ENCODE assay signal across 8 cellular contexts in the genomic region with DNA sequence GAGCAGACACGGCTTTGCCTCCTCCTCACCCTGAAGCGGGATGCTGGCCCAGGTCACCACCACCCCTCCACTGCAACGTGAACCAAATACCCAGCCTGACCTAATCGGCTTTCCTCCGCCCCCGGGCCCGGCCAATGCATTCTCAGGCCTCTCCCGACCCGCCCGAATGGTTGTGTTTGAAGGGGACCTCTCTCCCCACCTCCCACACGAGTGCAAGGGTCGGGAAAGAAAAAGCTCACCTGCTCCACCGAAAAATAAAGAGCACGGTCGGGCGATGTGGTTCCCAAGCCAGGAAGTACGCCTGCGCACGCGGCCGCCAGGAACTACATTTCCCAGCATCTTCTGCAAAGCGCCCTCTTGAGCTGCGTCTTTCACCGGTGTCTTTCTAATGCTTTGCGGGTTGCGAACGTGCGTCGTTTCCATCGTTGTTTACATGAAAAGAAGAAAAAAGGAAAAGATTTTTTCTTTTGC. TPM values are rescaled to one million over a fixed set of nuclear protein-coding genes. Genes with fewer than 3 reads are reported as not detected.
A peak's percentile ranks its signal among the peaks of the same experiment; 100 is the strongest.
DNase-seq lines count a peak whose midpoint lies in the region; ATAC-seq and TF ChIP-seq lines count a peak whose summit lies in the region.

A gene (minus strand): TSS at position 282 of the 471 bp plus-strand sequence.

- ATAC-seq in HG02870 (IDR thresholded peaks at IDR 0.05; ENCODE audit: unreplicated experiment) = no peak

- no peaks in the 10 kb centered on the region for H3K27me3 ChIP-seq in cardiac muscle cell

- H3K27ac ChIP-seq in cardiac muscle cell (no peak within 1 kb of the TSS), urinary bladder (ENCODE audit: low read depth) (no peak within 1 kb of the TSS)

- H3K4me3 ChIP-seq in cardiac muscle cell = peak within 1 kb of the TSS; percentile 42
- H3K4me3 ChIP-seq in urinary bladder (ENCODE audit: low read depth, low read length) = peak within 1 kb of the TSS; percentile 21

- H3K9me3 ChIP-seq in cardiac muscle cell (ENCODE audit: low read depth) = no peaks in the 10 kb centered on the region

- 2% methylated on average over 30 of the region's 30 CpGs for WGBS in urinary bladder

- H3K27me3 Mint-ChIP-seq in activated naive CD8-positive, alpha-beta T cell = peaks cover 17% of the 10 kb centered on the region
- H3K27me3 Mint-ChIP-seq in osteocyte (ENCODE audit: unreplicated experiment) = no peaks in the 10 kb centered on the region

- DNase-seq in DMS53 (lab: John Stamatoyannopoulos, UW) = peak; percentile 78
- DNase-seq in NCI-H2227 (lab: John Stamatoyannopoulos, UW; ENCODE audit: unreplicated experiment) = peak; percentile 83
- peak; percentile 76 to 86 for DNase-seq in cardiac muscle cell (ENCODE audit: low read depth in 1 of 2, low spot score in 1 of 2)
- no peak for DNase-seq in osteocyte (ENCODE audit: extremely low spot score, unreplicated experiment)
- no peak for DNase-seq in SW 1271 (lab: John Stamatoyannopoulos, UW)

- H3K36me3 ChIP-seq in cardiac muscle cell (no peaks in the 10 kb centered on the region), urinary bladder (ENCODE audit: insufficient read depth) (no peaks in the 10 kb centered on the region)

- TF ChIP-seq CTCF in cardiac muscle cell (IDR thresholded peaks at IDR 0.05; ENCODE audit: low read depth, low read length) (peak; percentile 33), osteocyte (IDR thresholded peaks at IDR 0.05) (peak; percentile 17)

- H3K4me3 Mint-ChIP-seq in activated naive CD8-positive, alpha-beta T cell = peak within 1 kb of the TSS; percentile 82
- peak within 1 kb of the TSS; percentile 86 for H3K4me3 Mint-ChIP-seq in osteocyte (ENCODE audit: unreplicated experiment)

- H3K4me1 ChIP-seq in cardiac muscle cell (ENCODE audit: low read depth) (no peaks in the 10 kb centered on the region), urinary bladder (ENCODE audit: insufficient read depth) (no peaks in the 10 kb centered on the region)

- no peak within 1 kb of the TSS for H3K27ac Mint-ChIP-seq in activated naive CD8-positive, alpha-beta T cell
- peak within 1 kb of the TSS; percentile 81 for H3K27ac Mint-ChIP-seq in osteocyte (ENCODE audit: unreplicated experiment)

- no peaks in the 10 kb centered on the region for H3K4me1 Mint-ChIP-seq in activated naive CD8-positive, alpha-beta T cell (ENCODE audit: low read depth)
- peaks cover 10% of the 10 kb centered on the region for H3K4me1 Mint-ChIP-seq in osteocyte (ENCODE audit: unreplicated experiment)

- peaks cover 52% of the 10 kb centered on the region for H3K9me3 Mint-ChIP-seq in activated naive CD8-positive, alpha-beta T cell (ENCODE audit: low read depth)
- H3K9me3 Mint-ChIP-seq in osteocyte (ENCODE audit: unreplicated experiment) = peaks cover 40% of the 10 kb centered on the region

- peaks cover 34% of the 10 kb centered on the region for H3K36me3 Mint-ChIP-seq in activated naive CD8-positive, alpha-beta T cell
- H3K36me3 Mint-ChIP-seq in osteocyte (ENCODE audit: unreplicated experiment) = peaks cover 14% of the 10 kb centered on the region

RNA-seq across cellular contexts. Expression of the gene that starts here (rescaled TPM):
- total RNA-seq in cardiac muscle cell (3.9 and 5.3 TPM in 2 replicates), osteocyte (6.4 and 7.3 TPM in 2 replicates), urinary bladder (2.9 TPM)
- polyA plus RNA-seq in cardiac muscle cell (10.7 and 13.5 TPM in 2 replicates), urinary bladder (1.4 TPM)

Comparison
In these comparisons a context has a peak if more than half of its experiments do, and no peak if none do; other contexts are left out.
1. DNase-seq: peak in DMS53 (single experiment), NCI-H2227 (single experiment) and cardiac muscle cell (2 of 2); none in osteocyte (single experiment) and SW 1271 (0 of 2).